Comparison of ENCODE assay signal across 8 cellular contexts in genomic region chr7:50664461-50664922, GRCh38.
DNase-seq lines count a peak whose midpoint lies in the region; ATAC-seq, FAIRE-seq and TF ChIP-seq lines count a peak whose summit lies in the region.

No MANE protein-coding gene starts in this region.

- intact Hi-C loops in A673 (cut with micrococcal nuclease; ENCODE audit: unreplicated experiment): no loop called here

- H3K36me3 ChIP-seq in astrocyte (ENCODE audit: insufficient read depth, low read length) (peaks cover 14% of the 10 kb centered on the region), A673 (ENCODE audit: insufficient read depth, low read length, poor library complexity, severe bottlenecking) (no peaks in the 10 kb centered on the region)

- H3K4me1 ChIP-seq in astrocyte (ENCODE audit: insufficient read depth, low read length) (peaks cover 37% of the 10 kb centered on the region), A673 (ENCODE audit: insufficient read depth, low read length, poor library complexity, severe bottlenecking) (no peaks in the 10 kb centered on the region)

- H2AFZ ChIP-seq in astrocyte (ENCODE audit: low read depth, low read length): no peak overlapping the region

- H3K9me3 ChIP-seq in astrocyte (ENCODE audit: insufficient read depth, low read depth, low read length) (no peaks in the 10 kb centered on the region), A673 (ENCODE audit: low read depth, low read length, poor library complexity, severe bottlenecking) (peaks cover 3% of the 10 kb centered on the region)

- no peak overlapping the region for H3K4me3 Mint-ChIP-seq in astrocyte (ENCODE audit: unreplicated experiment)
- peak overlapping the region; percentile 81 for H3K4me3 Mint-ChIP-seq in stimulated activated effector memory CD8-positive, alpha-beta T cell treated with anti-CD3 and anti-CD28 coated beads, Interleukin-12 subunit alpha, Interleukin-12 subunit beta, amount 100 ng/mL, for 72 hours

- peaks cover 49% of the 10 kb centered on the region for H3K36me3 Mint-ChIP-seq in astrocyte (ENCODE audit: low read depth, unreplicated experiment)
- H3K36me3 Mint-ChIP-seq in stimulated activated effector memory CD8-positive, alpha-beta T cell treated with anti-CD3 and anti-CD28 coated beads, Interleukin-12 subunit alpha, Interleukin-12 subunit beta, amount 100 ng/mL, for 72 hours: peaks cover 11% of the 10 kb centered on the region

- H3K4me2 ChIP-seq in astrocyte (ENCODE audit: low read length): peak overlapping the region; percentile 61

- BruUV-seq in A673 (replicated peaks; lab: Mats Ljungman, UMichigan): no TSS peak

- no peak overlapping the region for H3K27ac Mint-ChIP-seq in astrocyte (ENCODE audit: unreplicated experiment)
- peak overlapping the region; percentile 54 for H3K27ac Mint-ChIP-seq in stimulated activated effector memory CD8-positive, alpha-beta T cell treated with anti-CD3 and anti-CD28 coated beads, Interleukin-12 subunit alpha, Interleukin-12 subunit beta, amount 100 ng/mL, for 72 hours

- peaks cover 26% of the 10 kb centered on the region for H3K4me1 Mint-ChIP-seq in astrocyte (ENCODE audit: low read depth, unreplicated experiment)
- peaks cover 69% of the 10 kb centered on the region for H3K4me1 Mint-ChIP-seq in stimulated activated effector memory CD8-positive, alpha-beta T cell treated with anti-CD3 and anti-CD28 coated beads, Interleukin-12 subunit alpha, Interleukin-12 subunit beta, amount 100 ng/mL, for 72 hours

- peak; percentile 78 for FAIRE-seq in astrocyte (lab: Jason Lieb, UNC)

- H4K20me1 ChIP-seq in astrocyte (ENCODE audit: insufficient read depth, low read length): peaks cover 95% of the 10 kb centered on the region

- TF ChIP-seq CTCF in GM10248 (IDR thresholded peaks at IDR 0.05; ENCODE audit: control extremely low read depth, extremely low read depth, low read depth, missing control alignments): no peak
- TF ChIP-seq CTCF in astrocyte (IDR thresholded peaks at IDR 0.05; ENCODE audit: insufficient read depth, low read depth, low read length): no peak
- TF ChIP-seq CTCF in A673 (conservative IDR thresholded peaks at IDR 0.05; ENCODE audit: low read depth, low read length): no peak

- no peaks in the 10 kb centered on the region for H3K27me3 Mint-ChIP-seq in astrocyte (ENCODE audit: low read depth, unreplicated experiment)

- H3K27me3 ChIP-seq in astrocyte (ENCODE audit: insufficient read depth, low read length) (no peaks in the 10 kb centered on the region), A673 (replicated peaks; ENCODE audit: insufficient read depth, low read depth, low read length, poor library complexity) (no peaks in the 10 kb centered on the region)

- peaks cover 3% of the 10 kb centered on the region for H3K9me3 Mint-ChIP-seq in astrocyte (ENCODE audit: unreplicated experiment)
- no peaks in the 10 kb centered on the region for H3K9me3 Mint-ChIP-seq in stimulated activated effector memory CD8-positive, alpha-beta T cell treated with anti-CD3 and anti-CD28 coated beads, Interleukin-12 subunit alpha, Interleukin-12 subunit beta, amount 100 ng/mL, for 72 hours

- POLR2A ChIA-PET in GM10248 (lab: Yijun Ruan, JAX): no interaction called here
- POLR2A ChIA-PET in A673 (lab: Charles Lee; ENCODE audit: low non-redundant PET): no interaction called here

- H3K9ac ChIP-seq in astrocyte (ENCODE audit: low read length): no peak overlapping the region

- DNase-seq in GM10248 (ENCODE audit: extremely low spot score) (peak; percentile 45), astrocyte (ENCODE audit: low read depth) (peak; percentile 85), HuH-7 (ENCODE audit: low spot score) (no peak), DMS53 (lab: John Stamatoyannopoulos, UW) (no peak), A673 (ENCODE audit: low spot score) (no peak)
- DNase-seq in stimulated activated effector memory CD8-positive, alpha-beta T cell treated with anti-CD3 and anti-CD28 coated beads, Interleukin-12 subunit alpha, Interleukin-12 subunit beta, amount 100 ng/mL, for 72 hours (ENCODE audit: low spot score in 2 of 2): peak; percentile 5 to 71

- peak; percentile 56 for ATAC-seq in GM21381 (IDR thresholded peaks at IDR 0.05; ENCODE audit: unreplicated experiment)
- ATAC-seq in HG03521 (IDR thresholded peaks at IDR 0.05; ENCODE audit: unreplicated experiment): peak; percentile 43
- peak; percentile 86 for ATAC-seq in stimulated activated effector memory CD8-positive, alpha-beta T cell treated with anti-CD3 and anti-CD28 coated beads, Interleukin-12 subunit alpha, Interleukin-12 subunit beta, amount 100 ng/mL, for 72 hours

- H3K79me2 ChIP-seq in astrocyte (ENCODE audit: insufficient read depth, low read length): peaks cover 68% of the 10 kb centered on the region

- H3K4me3 ChIP-seq in astrocyte (ENCODE audit: insufficient read depth, low read depth, low read length) (no peak overlapping the region), A673 (ENCODE audit: low read depth, low read length, poor library complexity, severe bottlenecking) (no peak overlapping the region)

- H3K27ac ChIP-seq in astrocyte (ENCODE audit: low read depth, low read length) (peak overlapping the region; percentile 15), A673 (ENCODE audit: low read depth, low read length, poor library complexity, severe bottlenecking) (no peak overlapping the region)

- CTCF ChIA-PET in GM10248 (lab: Yijun Ruan, JAX): interaction anchor here (1.9 kb wide), 1 partner anchor 31 kb away, joined by 8 read pairs; no protein-coding TSS in a partner anchor
- CTCF ChIA-PET in A673 (lab: Charles Lee): no interaction called here

Comparison
In these comparisons a context has a peak if more than half of its experiments do, and no peak if none do; other contexts are left out.
1. DNase-seq: peak in GM10248 (single experiment), astrocyte (single experiment) and stimulated activated effector memory CD8-positive, alpha-beta T cell treated with anti-CD3 and anti-CD28 coated beads, Interleukin-12 subunit alpha, Interleukin-12 subunit beta, amount 100 ng/mL, for 72 hours (2 of 2); none in HuH-7 (single experiment), DMS53 (single experiment) and A673 (single experiment).
2. Peak in every context shown above with its lines, with median percentiles within 50 percentile points of each other: ATAC-seq.